In genomic region chr12:11500222-11500860, GRCh38 we compare ENCODE assay signal across 8 cellular contexts.
DNase-seq lines count a peak whose midpoint lies in the region; ATAC-seq and TF ChIP-seq lines count a peak whose summit lies in the region.

No MANE protein-coding gene starts in this region.

- H3K9me3 ChIP-seq in CD8-positive, alpha-beta memory T cell (ENCODE audit: low read length): no peaks in the 10 kb centered on the region

- no peaks in the 10 kb centered on the region for H3K36me3 Mint-ChIP-seq in CD8-positive, alpha-beta memory T cell
- H3K36me3 Mint-ChIP-seq in activated naive CD8-positive, alpha-beta T cell treated with anti-CD3 and anti-CD28 coated beads, Interleukin-2, amount 50 U/mL, for 24 hours (ENCODE audit: low read depth): no peaks in the 10 kb centered on the region
- no peaks in the 10 kb centered on the region for H3K36me3 Mint-ChIP-seq in type B pancreatic cell

- POLR2A ChIA-PET in CD8-positive, alpha-beta memory T cell (lab: Charles Lee): no interaction called here

- peak; percentile 65 for ATAC-seq in HG03432 (IDR thresholded peaks at IDR 0.05; ENCODE audit: unreplicated experiment)
- ATAC-seq in activated naive CD8-positive, alpha-beta T cell treated with anti-CD3 and anti-CD28 coated beads, Interleukin-2, amount 50 U/mL, for 24 hours: peak; percentile 88

- TF ChIP-seq CTCF in type B pancreatic cell (conservative IDR thresholded peaks at IDR 0.05): no peak

- peaks cover 2 to 8% (median 4%) of the 10 kb centered on the region in 5 donors for H3K9me3 Mint-ChIP-seq in CD8-positive, alpha-beta memory T cell
- H3K9me3 Mint-ChIP-seq in activated naive CD8-positive, alpha-beta T cell treated with anti-CD3 and anti-CD28 coated beads, Interleukin-2, amount 50 U/mL, for 24 hours: peaks cover 5% of the 10 kb centered on the region
- H3K9me3 Mint-ChIP-seq in type B pancreatic cell: no peaks in the 10 kb centered on the region

- H3K4me3 Mint-ChIP-seq in CD8-positive, alpha-beta memory T cell: no peak overlapping the region
- no peak overlapping the region for H3K4me3 Mint-ChIP-seq in activated naive CD8-positive, alpha-beta T cell treated with anti-CD3 and anti-CD28 coated beads, Interleukin-2, amount 50 U/mL, for 24 hours
- peak overlapping the region; percentile 17 for H3K4me3 Mint-ChIP-seq in type B pancreatic cell

- H3K4me3 ChIP-seq in CD8-positive, alpha-beta memory T cell (ENCODE audit: low read length): no peak overlapping the region

- intact Hi-C loops in cardiac septum (cut with DNase I): no loop called here

- H3K27me3 ChIP-seq in CD8-positive, alpha-beta memory T cell (ENCODE audit: insufficient read depth, low read length, poor library complexity, severe bottlenecking): no peaks in the 10 kb centered on the region

- no peaks in the 10 kb centered on the region for H3K4me1 ChIP-seq in CD8-positive, alpha-beta memory T cell (ENCODE audit: insufficient read depth, low read length)

- peaks cover 0 to 7% (median 7%) of the 10 kb centered on the region in 3 donors for H3K4me1 Mint-ChIP-seq in CD8-positive, alpha-beta memory T cell
- peaks cover 7% of the 10 kb centered on the region for H3K4me1 Mint-ChIP-seq in activated naive CD8-positive, alpha-beta T cell treated with anti-CD3 and anti-CD28 coated beads, Interleukin-2, amount 50 U/mL, for 24 hours
- H3K4me1 Mint-ChIP-seq in type B pancreatic cell (ENCODE audit: unreplicated experiment): no peaks in the 10 kb centered on the region

- H3K27ac ChIP-seq in CD8-positive, alpha-beta memory T cell (ENCODE audit: low read depth, low read length): no peak overlapping the region

- CTCF ChIA-PET in CD8-positive, alpha-beta memory T cell (lab: Charles Lee): interaction anchor here (1.2 to 1.6 kb wide), 2 partner anchors 14 to 729 kb away, joined by 5 to 7 read pairs; no protein-coding TSS in a partner anchor

- H3K27ac Mint-ChIP-seq in CD8-positive, alpha-beta memory T cell: no peak overlapping the region
- H3K27ac Mint-ChIP-seq in activated naive CD8-positive, alpha-beta T cell treated with anti-CD3 and anti-CD28 coated beads, Interleukin-2, amount 50 U/mL, for 24 hours: no peak overlapping the region
- H3K27ac Mint-ChIP-seq in type B pancreatic cell: no peak overlapping the region

- peaks cover 25 to 72% of the 10 kb centered on the region in 2 donors for H3K27me3 Mint-ChIP-seq in CD8-positive, alpha-beta memory T cell
- H3K27me3 Mint-ChIP-seq in activated naive CD8-positive, alpha-beta T cell treated with anti-CD3 and anti-CD28 coated beads, Interleukin-2, amount 50 U/mL, for 24 hours: peaks cover 27% of the 10 kb centered on the region
- H3K27me3 Mint-ChIP-seq in type B pancreatic cell: peaks cover 81% of the 10 kb centered on the region

- peak; percentile 65 to 78 (median 67) for DNase-seq in CD8-positive, alpha-beta memory T cell
- peak; percentile 69 for DNase-seq in T follicular helper cell (ENCODE audit: low read depth)
- DNase-seq in activated naive CD8-positive, alpha-beta T cell treated with anti-CD3 and anti-CD28 coated beads, Interleukin-2, amount 50 U/mL, for 24 hours: peak; percentile 88
- DNase-seq in cardiac septum (ENCODE audit: low spot score): peak; percentile 87
- DNase-seq in pons (ENCODE audit: low spot score): peak; percentile 24
- DNase-seq in type B pancreatic cell (ENCODE audit: extremely low spot score, unreplicated experiment): peak; percentile 96
- DNase-seq in NCI-H2196 (lab: John Stamatoyannopoulos, UW; ENCODE audit: unreplicated experiment): no peak

- H3K36me3 ChIP-seq in CD8-positive, alpha-beta memory T cell (ENCODE audit: insufficient read depth, low read length): no peaks in the 10 kb centered on the region
